ENCODE assay signal across 14 cellular contexts in the genomic region with DNA sequence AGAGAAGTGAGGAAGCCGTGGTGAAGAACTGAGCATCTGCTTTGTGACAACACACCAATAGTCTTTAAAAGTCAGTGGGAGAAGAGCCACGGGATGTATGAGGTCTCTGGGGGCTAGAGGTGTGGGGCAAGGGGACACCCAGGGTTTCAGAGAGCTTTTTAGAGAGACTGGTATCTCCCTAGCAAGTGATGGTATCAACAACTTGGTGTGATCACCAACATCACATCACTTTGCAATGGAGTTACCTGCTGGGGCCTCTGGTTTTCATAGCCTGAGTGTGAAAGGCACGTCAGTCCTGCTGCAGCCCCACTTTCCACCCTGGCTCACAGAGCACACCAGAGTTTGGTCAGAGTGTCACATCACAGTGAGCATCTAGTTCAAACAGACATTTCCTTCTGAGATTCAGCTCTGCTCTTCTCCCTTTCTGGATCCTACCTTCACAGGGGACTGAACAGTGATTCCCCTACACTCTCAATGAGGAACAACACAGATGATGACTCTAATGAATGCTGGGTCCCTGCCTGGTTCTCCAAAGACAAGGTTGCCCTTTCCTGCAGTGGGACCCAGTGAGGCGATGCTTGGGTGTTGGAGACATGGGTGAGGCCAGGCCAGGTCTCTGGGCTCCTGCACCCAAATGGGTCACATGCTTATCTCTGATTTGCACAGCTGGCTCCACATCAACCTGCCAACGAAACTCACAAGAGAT. TPM values are rescaled to one million over a fixed set of nuclear protein-coding genes. Genes with fewer than 3 reads are reported as not detected.
A peak's percentile ranks its signal among the peaks of the same experiment; 100 is the strongest.
DNase-seq lines count a peak whose midpoint lies in the region; ATAC-seq and TF ChIP-seq lines count a peak whose summit lies in the region.
"Had no signal": no experiment of that assay in that cellular context is flagged by ENCODE, and none has a peak within 500 bp of the region (broad histone marks: within the 10 kb centered on the region; RNA-seq: fewer than 3 reads in every experiment).

No MANE protein-coding gene starts in this region.

- no peak overlapping the region for H2BK20ac ChIP-seq in H9 (ENCODE audit: low read depth, low read length, poor library complexity, severe bottlenecking)

- no peak overlapping the region for H4K91ac ChIP-seq in H9 (ENCODE audit: insufficient read length, low read depth, low read length)

- WGBS in H9 (ENCODE audit: extremely low coverage, insufficient read length, low lambda C conversion rate), result no CpG with 5 or more reads among the region's 5 CpGs

- H3K27ac ChIP-seq in H9 (ENCODE audit: insufficient read length, low read depth, low read length), result no peak overlapping the region
- H3K27ac ChIP-seq: cardiac muscle cell had no signal

- no peak overlapping the region for H3K56ac ChIP-seq in H9 (ENCODE audit: insufficient read length, low read depth, low read length)

- no peaks in the 10 kb centered on the region for H4K20me1 ChIP-seq in H9 (ENCODE audit: control insufficient read depth, insufficient read depth, insufficient read length)

- no peak overlapping the region for H2BK15ac ChIP-seq in H9 (ENCODE audit: low read depth, low read length)

- CTCF ChIA-PET in activated CD4-positive, alpha-beta T cell treated with anti-CD3 and anti-CD28 coated beads for 36 hours (lab: Charles Lee), result interaction anchor here (0.6 to 2.6 kb wide), 6 partner anchors 17 to 383 kb away, joined by 3 to 7 read pairs (median 4); partner anchors contain the start of gene PAFAH2

- no peak overlapping the region for H2BK12ac ChIP-seq in H9 (ENCODE audit: insufficient read length, low read depth, low read length)

- H3K4me1 ChIP-seq in H9 (ENCODE audit: insufficient read depth, low read length), result no peaks in the 10 kb centered on the region

- no peak overlapping the region for H4K5ac ChIP-seq in H9 (ENCODE audit: insufficient read length, low read depth, low read length)

- H2AFZ ChIP-seq in H9 (ENCODE audit: low read length), result no peak overlapping the region

- H3K4ac ChIP-seq in H9 (ENCODE audit: low read depth, low read length), result no peak overlapping the region

- no peak overlapping the region for H3K27ac Mint-ChIP-seq in activated CD4-positive, alpha-beta T cell treated with anti-CD3 and anti-CD28 coated beads for 36 hours
- H3K27ac Mint-ChIP-seq in H9, result no peak overlapping the region; a peak in 1 of 7 replicates
- peak overlapping the region; percentile 65 for H3K27ac Mint-ChIP-seq in activated naive CD8-positive, alpha-beta T cell treated with anti-CD3 and anti-CD28 coated beads, Interleukin-2, amount 10 ng/mL, durations not matched to agents 7 days and 5 days
- no peak overlapping the region for H3K27ac Mint-ChIP-seq in osteocyte (ENCODE audit: unreplicated experiment)
- H3K27ac Mint-ChIP-seq: HFFc6 had no signal

- peaks cover 42% of the 10 kb centered on the region for H3K4me1 Mint-ChIP-seq in activated CD4-positive, alpha-beta T cell treated with anti-CD3 and anti-CD28 coated beads for 36 hours
- peaks cover 24 to 25% of the 10 kb centered on the region in 2 experiments for H3K4me1 Mint-ChIP-seq in H9
- H3K4me1 Mint-ChIP-seq in activated naive CD8-positive, alpha-beta T cell treated with anti-CD3 and anti-CD28 coated beads, Interleukin-2, amount 10 ng/mL, durations not matched to agents 7 days and 5 days, result peaks cover 38% of the 10 kb centered on the region
- H3K4me1 Mint-ChIP-seq in osteocyte (ENCODE audit: unreplicated experiment), result peaks cover 19% of the 10 kb centered on the region

- H3K27me3 ChIP-seq in H9 (ENCODE audit: insufficient read depth, low read length), result no peaks in the 10 kb centered on the region; the same call in 1 of the 2 replicates

- no peaks in the 10 kb centered on the region for H3K9me3 ChIP-seq in H9 (ENCODE audit: control insufficient read depth, low read depth, low read length)
- H3K9me3 ChIP-seq: esophagus squamous epithelium, lower lobe of right lung, spleen had no signal

- TF ChIP-seq CTCF in H9 (conservative IDR thresholded peaks at IDR 0.05), result no peak
- TF ChIP-seq CTCF in osteocyte (IDR thresholded peaks at IDR 0.05), result no peak

- no peak overlapping the region for H2BK5ac ChIP-seq in H9 (ENCODE audit: insufficient read length, low read length)

- no peaks in the 10 kb centered on the region for H3K79me1 ChIP-seq in H9 (ENCODE audit: insufficient read depth, low read depth, low read length, poor library complexity, severe bottlenecking)

- POLR2A ChIA-PET in activated CD4-positive, alpha-beta T cell treated with anti-CD3 and anti-CD28 coated beads for 36 hours (lab: Charles Lee), result interaction anchor here (0.6 kb wide), 1 partner anchor 177 kb away, joined by 4 read pairs; no protein-coding TSS in a partner anchor
- POLR2A ChIA-PET in activated naive CD8-positive, alpha-beta T cell treated with anti-CD3 and anti-CD28 coated beads, Interleukin-2, amount 10 ng/mL, durations not matched to agents 7 days and 5 days (lab: Charles Lee), result interaction anchor here (0.9 to 1.5 kb wide), 3 partner anchors 16 to 205 kb away, joined by 3 read pairs; partner anchors contain the start of gene MTFR1L

- H3K79me2 ChIP-seq in H9 (ENCODE audit: insufficient read depth, low read length), result no peaks in the 10 kb centered on the region

- H2AK5ac ChIP-seq in H9 (ENCODE audit: insufficient read length, low read length), result no peak overlapping the region

- H3K14ac ChIP-seq in H9 (ENCODE audit: insufficient read depth, low read length), result no peak overlapping the region

- no peak overlapping the region for H3K4me2 ChIP-seq in H9 (ENCODE audit: insufficient read depth, insufficient read length, low read length)

- H3K9ac ChIP-seq in H9 (ENCODE audit: extremely low read depth, insufficient read length, low read length), result no peak overlapping the region

- H3T11ph ChIP-seq in H9 (ENCODE audit: low read length), result no peak overlapping the region

- no peak for ATAC-seq in activated CD4-positive, alpha-beta T cell treated with anti-CD3 and anti-CD28 coated beads for 36 hours
- ATAC-seq in activated naive CD8-positive, alpha-beta T cell treated with anti-CD3 and anti-CD28 coated beads, Interleukin-2, amount 10 ng/mL, durations not matched to agents 7 days and 5 days (ENCODE audit: low read depth), result no peak
- ATAC-seq in HG03196 (IDR thresholded peaks at IDR 0.05; ENCODE audit: unreplicated experiment) (no peak), HG02642 (IDR thresholded peaks at IDR 0.05; ENCODE audit: poor library complexity, unreplicated experiment) (no peak)
- ATAC-seq: lower lobe of right lung had no signal

- no peak overlapping the region for H3K4me3 Mint-ChIP-seq in activated CD4-positive, alpha-beta T cell treated with anti-CD3 and anti-CD28 coated beads for 36 hours
- H3K4me3 Mint-ChIP-seq in H9 (peak overlapping the region; percentile 33 to 70; a peak in 1 of 5 replicates), osteocyte (ENCODE audit: unreplicated experiment) (no peak overlapping the region)
- H3K4me3 Mint-ChIP-seq in activated naive CD8-positive, alpha-beta T cell treated with anti-CD3 and anti-CD28 coated beads, Interleukin-2, amount 10 ng/mL, durations not matched to agents 7 days and 5 days, result peak overlapping the region; percentile 73

- no peak overlapping the region for H2BK120ac ChIP-seq in H9 (ENCODE audit: low read depth, low read length, poor library complexity, severe bottlenecking)

- no peak overlapping the region for H4K8ac ChIP-seq in H9 (replicated peaks; ENCODE audit: insufficient read length, low read depth, low read length)

- no peak overlapping the region for H3K18ac ChIP-seq in H9 (ENCODE audit: insufficient read length, low read depth, low read length)

- peaks cover 11% of the 10 kb centered on the region for H3K27me3 Mint-ChIP-seq in activated CD4-positive, alpha-beta T cell treated with anti-CD3 and anti-CD28 coated beads for 36 hours
- H3K27me3 Mint-ChIP-seq in H9 (ENCODE audit: low read depth) (peaks cover 67% of the 10 kb centered on the region), osteocyte (ENCODE audit: unreplicated experiment) (peaks cover 57% of the 10 kb centered on the region)
- peaks cover 35% of the 10 kb centered on the region for H3K27me3 Mint-ChIP-seq in activated naive CD8-positive, alpha-beta T cell treated with anti-CD3 and anti-CD28 coated beads, Interleukin-2, amount 10 ng/mL, durations not matched to agents 7 days and 5 days

- DNase-seq in activated CD4-positive, alpha-beta T cell treated with anti-CD3 and anti-CD28 coated beads for 36 hours, result peak; percentile 29
- no peak for DNase-seq in activated CD4-positive, alpha-beta T cell treated with anti-CD3 and anti-CD28 coated beads, Interleukin-2, amount 50 U/mL, for 4 hours
- no peak for DNase-seq in H9
- no peak for DNase-seq in activated naive CD8-positive, alpha-beta T cell treated with anti-CD3 and anti-CD28 coated beads, Interleukin-2, amount 10 ng/mL, durations not matched to agents 7 days and 5 days
- peak; percentile 54 for DNase-seq in osteocyte (ENCODE audit: extremely low spot score, unreplicated experiment)
- no peak for DNase-seq in superior temporal gyrus (ENCODE audit: extremely low spot score)
- DNase-seq: esophagus squamous epithelium, HFFc6, lower lobe of right lung, NCI-H345, spleen had no signal

- peaks cover 16% of the 10 kb centered on the region for H3K23me2 ChIP-seq in H9 (ENCODE audit: insufficient read length, low read depth, low read length, poor library complexity, severe bottlenecking)

- H3K23ac ChIP-seq in H9 (ENCODE audit: insufficient read length, low read depth, low read length), result no peak overlapping the region

- no peaks in the 10 kb centered on the region for H3K36me3 Mint-ChIP-seq in activated CD4-positive, alpha-beta T cell treated with anti-CD3 and anti-CD28 coated beads for 36 hours (ENCODE audit: low read depth)
- 0 out of 7 replicates have a peak, but pooled peaks cover 0 to 2% (median 0%) of the 10 kb centered on the region in 3 experiments for H3K36me3 Mint-ChIP-seq in H9 (ENCODE audit: insufficient read depth in 1 of 3, low read depth in 3 of 3)
- H3K36me3 Mint-ChIP-seq in activated naive CD8-positive, alpha-beta T cell treated with anti-CD3 and anti-CD28 coated beads, Interleukin-2, amount 10 ng/mL, durations not matched to agents 7 days and 5 days, result no peaks in the 10 kb centered on the region
- peaks cover 5% of the 10 kb centered on the region for H3K36me3 Mint-ChIP-seq in osteocyte (ENCODE audit: unreplicated experiment)

- intact Hi-C loops in activated CD4-positive, alpha-beta T cell treated with anti-CD3 and anti-CD28 coated beads for 36 hours (cut with DNase I, micrococcal nuclease), result loop anchor here in 1 of 2 experiments (5.0 kb wide), 1 partner anchor 83 kb away; no protein-coding TSS in a partner anchor

- H3K9me3 Mint-ChIP-seq in activated CD4-positive, alpha-beta T cell treated with anti-CD3 and anti-CD28 coated beads for 36 hours (ENCODE audit: low read depth), result no peaks in the 10 kb centered on the region
- no peaks in the 10 kb centered on the region for H3K9me3 Mint-ChIP-seq in H9
- H3K9me3 Mint-ChIP-seq in activated naive CD8-positive, alpha-beta T cell treated with anti-CD3 and anti-CD28 coated beads, Interleukin-2, amount 10 ng/mL, durations not matched to agents 7 days and 5 days, result no peaks in the 10 kb centered on the region
- H3K9me3 Mint-ChIP-seq in osteocyte (ENCODE audit: unreplicated experiment), result no peaks in the 10 kb centered on the region
- H3K9me3 Mint-ChIP-seq: HFFc6 had no signal

RNA-seq across cellular contexts. Expression of gene MAN1C1, which starts 2.0 kb away (rescaled TPM):
- total RNA-seq in activated CD4-positive, alpha-beta T cell treated with anti-CD3 and anti-CD28 coated beads for 36 hours, result 10 to 100 TPM in 1 of 2 experiments, 1 to 10 TPM in 1; 10.0 to 10.1 TPM
- total RNA-seq in H9 (2021) (9.3 and 9.9 TPM in 2 replicates), osteocyte (64.7 and 73.3 TPM in 2 replicates)
- total RNA-seq in activated naive CD8-positive, alpha-beta T cell treated with anti-CD3 and anti-CD28 coated beads, Interleukin-2, amount 10 ng/mL, durations not matched to agents 7 days and 5 days, result 10 to 100 TPM; 20.5 to 20.9 TPM

Comparison
In these comparisons a context has a peak if more than half of its experiments do, and no peak if none do; other contexts are left out.
1. DNase-seq: peak in activated CD4-positive, alpha-beta T cell treated with anti-CD3 and anti-CD28 coated beads for 36 hours (single experiment) and osteocyte (single experiment); none in activated CD4-positive, alpha-beta T cell treated with anti-CD3 and anti-CD28 coated beads, Interleukin-2, amount 50 U/mL, for 4 hours (0 of 2), H9 (single experiment), activated naive CD8-positive, alpha-beta T cell treated with anti-CD3 and anti-CD28 coated beads, Interleukin-2, amount 10 ng/mL, durations not matched to agents 7 days and 5 days (single experiment) and superior temporal gyrus (single experiment).
2. H3K4me3 Mint-ChIP-seq: peak in H9 (2 of 2) and activated naive CD8-positive, alpha-beta T cell treated with anti-CD3 and anti-CD28 coated beads, Interleukin-2, amount 10 ng/mL, durations not matched to agents 7 days and 5 days (single experiment); none in activated CD4-positive, alpha-beta T cell treated with anti-CD3 and anti-CD28 coated beads for 36 hours (single experiment) and osteocyte (single experiment).